2 cellular contexts compared by ENCODE assay signal in genomic region chr20:34175072-34175471, GRCh38.
TF ChIP-seq lines count a peak whose summit lies in the region.

No MANE protein-coding gene starts in this region.

TF ChIP-seq in GM23338, 12 proteins besides CTCF, POLR2A, EP300 and RAD21 (continued from another document):
- TF ChIP-seq ZNF462 (CRISPR knock-in tag; IDR thresholded peaks at IDR 0.05) (no peak), NANOG (IDR thresholded peaks at IDR 0.05; ENCODE audit: borderline replicate concordance) (no peak), JUNB (IDR thresholded peaks at IDR 0.05; ENCODE audit: unreplicated experiment) (no peak), STAT1 (IDR thresholded peaks at IDR 0.05; ENCODE audit: unreplicated experiment) (no peak), ETS1 (IDR thresholded peaks at IDR 0.05) (no peak), ZNF114 (CRISPR knock-in tag; IDR thresholded peaks at IDR 0.05) (no peak), EZH2phosphoT487 (IDR thresholded peaks at IDR 0.05; ENCODE audit: unreplicated experiment) (no peak), REST (IDR thresholded peaks at IDR 0.05; ENCODE audit: unreplicated experiment) (no peak), EZH2 (IDR thresholded peaks at IDR 0.05; ENCODE audit: low read depth, unreplicated experiment) (no peak)

TF ChIP-seq in H1, 55 proteins besides CTCF, POLR2A, EP300 and RAD21 (continued from another document):
- TF ChIP-seq USF2 (IDR thresholded peaks at IDR 0.05; ENCODE audit: low read length) (no peak), POLR2AphosphoS5 (IDR thresholded peaks at IDR 0.05; ENCODE audit: low read depth, low read length) (no peak), ATF3 (IDR thresholded peaks at IDR 0.05; ENCODE audit: insufficient read depth, low read depth, low read length) (no peak), MAFK (IDR thresholded peaks at IDR 0.05; ENCODE audit: low read depth, low read length) (no peak), EGR1 (IDR thresholded peaks at IDR 0.05; ENCODE audit: borderline replicate concordance, low read depth, low read length) (no peak), CEBPB (IDR thresholded peaks at IDR 0.05; ENCODE audit: low read depth, low read length) (no peak), SP2 (IDR thresholded peaks at IDR 0.05; ENCODE audit: low read length) (no peak), HDAC2 (IDR thresholded peaks at IDR 0.05; ENCODE audit: borderline replicate concordance in 1 of 2, low read depth in 2 of 2, low read length in 2 of 2) (no peak), TAF1 (IDR thresholded peaks at IDR 0.05; ENCODE audit: low read depth, low read length) (no peak), SAP30 (IDR thresholded peaks at IDR 0.05; ENCODE audit: insufficient read depth, insufficient replicate concordance, low read length) (no peak), RBBP5 (IDR thresholded peaks at IDR 0.05; ENCODE audit: borderline replicate concordance, low read depth, low read length) (no peak), CHD7 (IDR thresholded peaks at IDR 0.05; ENCODE audit: insufficient replicate concordance, low read length) (no peak)
